ENCODE assay signal across 26 cellular contexts in the genomic region with DNA sequence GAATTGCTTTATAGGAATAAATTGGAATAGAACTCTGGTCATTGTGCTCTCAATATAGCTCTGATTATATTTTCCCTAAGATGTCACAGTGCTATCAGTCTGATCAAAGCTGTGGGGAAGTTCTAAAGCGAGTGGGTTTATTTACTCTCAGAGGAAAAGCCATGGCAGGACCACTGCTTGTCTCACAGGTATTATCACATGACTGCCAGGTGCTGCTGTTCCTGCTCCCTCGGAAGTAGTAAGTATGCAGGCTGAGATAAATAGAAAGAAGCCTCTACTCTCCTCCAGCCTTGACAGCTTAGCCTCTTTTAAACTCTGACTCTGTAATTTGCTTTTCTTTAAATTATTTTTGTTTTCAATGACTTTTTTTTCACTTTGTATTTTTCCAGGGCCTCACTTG. TPM values are rescaled to one million over a fixed set of nuclear protein-coding genes. Genes with fewer than 3 reads are reported as not detected.
"Had no signal": no experiment of that assay in that cellular context is flagged by ENCODE, and none has a peak within 500 bp of the region (broad histone marks: within the 10 kb centered on the region; RNA-seq: fewer than 3 reads in every experiment).

No MANE protein-coding gene starts in this region.

- H3K4me3 ChIP-seq: ascending aorta, coronary artery, prostate gland, vagina had no signal

- H3K27ac ChIP-seq: ascending aorta, coronary artery, prostate gland, vagina had no signal

- H3K4me1 Mint-ChIP-seq: central memory CD8-positive, alpha-beta T cell had no signal

- H3K36me3 Mint-ChIP-seq: activated naive CD4-positive, alpha-beta T cell treated with anti-CD3 and anti-CD28 coated beads, Interleukin-2, amount 10 ng/mL, durations not matched to agents 7 days and 5 days had no signal

- H3K36me3 ChIP-seq: prostate gland had no signal

- H3K9me3 ChIP-seq: ascending aorta, prostate gland, vagina had no signal

- H3K27ac Mint-ChIP-seq: activated CD4-positive, alpha-beta T cell treated with anti-CD3 and anti-CD28 coated beads, Interleukin-2, amount 10 ng/mL, durations not matched to agents 7 days and 5 days; activated CD8-positive, alpha-beta T cell treated with anti-CD3 and anti-CD28 coated beads, Interleukin-2, amount 10 ng/mL, durations not matched to agents 7 days and 5 days; activated naive CD4-positive, alpha-beta T cell treated with anti-CD3 and anti-CD28 coated beads, Interleukin-2, amount 10 ng/mL, durations not matched to agents 7 days and 5 days; stimulated activated naive CD8-positive, alpha-beta T cell treated with anti-CD3 and anti-CD28 coated beads, Interleukin-15, Interleukin-2, amounts not matched to agents 100 ng/mL and 50 ng/mL, for 24 hours had no signal

- FAIRE-seq: endometrium, keratinocyte had no signal

- ATAC-seq: activated CD4-positive, CD25-positive, alpha-beta regulatory T cell treated with anti-CD3 and anti-CD28 coated beads, Interleukin-2, amount 50 U/mL, for 24 hours; activated CD8-positive, alpha-beta T cell treated with anti-CD3 and anti-CD28 coated beads, Interleukin-2, amount 10 ng/mL, durations not matched to agents 7 days and 5 days; activated T-cell treated with anti-CD3 and anti-CD28 coated beads, Interleukin-2, amount 50 U/mL, for 4 hours; right cardiac atrium had no signal

- H3K27me3 Mint-ChIP-seq: activated CD4-positive, alpha-beta T cell treated with anti-CD3 and anti-CD28 coated beads, Interleukin-2, amount 10 ng/mL, durations not matched to agents 7 days and 5 days; activated naive CD4-positive, alpha-beta T cell treated with anti-CD3 and anti-CD28 coated beads, Interleukin-2, amount 10 ng/mL, durations not matched to agents 7 days and 5 days; central memory CD8-positive, alpha-beta T cell; naive B cell; stimulated activated naive CD8-positive, alpha-beta T cell treated with anti-CD3 and anti-CD28 coated beads, Interleukin-15, Interleukin-2, amounts not matched to agents 100 ng/mL and 50 ng/mL, for 24 hours had no signal

- H3K4me3 Mint-ChIP-seq: activated CD4-positive, alpha-beta T cell treated with anti-CD3 and anti-CD28 coated beads, Interleukin-2, amount 10 ng/mL, durations not matched to agents 7 days and 5 days; activated CD8-positive, alpha-beta T cell treated with anti-CD3 and anti-CD28 coated beads, Interleukin-2, amount 10 ng/mL, durations not matched to agents 7 days and 5 days; activated naive CD4-positive, alpha-beta T cell treated with anti-CD3 and anti-CD28 coated beads, Interleukin-2, amount 10 ng/mL, durations not matched to agents 7 days and 5 days; activated T-cell treated with anti-CD3 and anti-CD28 coated beads, Interleukin-2, amount 50 U/mL, for 4 hours; central memory CD8-positive, alpha-beta T cell; neural crest cell; stimulated activated naive CD8-positive, alpha-beta T cell treated with anti-CD3 and anti-CD28 coated beads, Interleukin-15, Interleukin-2, amounts not matched to agents 100 ng/mL and 50 ng/mL, for 24 hours had no signal

- H3K4me1 ChIP-seq: prostate gland had no signal

- H3K27me3 ChIP-seq: ascending aorta, vagina had no signal

- DNase-seq: activated CD4-positive, alpha-beta T cell treated with anti-CD3 and anti-CD28 coated beads, Interleukin-2, amount 10 ng/mL, durations not matched to agents 7 days and 5 days; activated CD8-positive, alpha-beta memory T cell treated with anti-CD3 and anti-CD28 coated beads, Interleukin-2, amount 50 U/mL, for 4 hours; activated CD8-positive, alpha-beta T cell treated with anti-CD3 and anti-CD28 coated beads, Interleukin-2, amount 10 ng/mL, durations not matched to agents 7 days and 5 days; activated effector memory CD4-positive, alpha-beta T cell treated with Interleukin-2 at 50 U/mL for 16 hours; activated naive CD4-positive, alpha-beta T cell treated with anti-CD3 and anti-CD28 coated beads, Interleukin-2, amount 10 ng/mL, durations not matched to agents 7 days and 5 days; activated T-cell treated with anti-CD3 and anti-CD28 coated beads, Interleukin-2, amount 50 U/mL, for 4 hours; erythroblast; foreskin melanocyte; head of caudate nucleus; naive B cell; right cardiac atrium; stimulated activated CD4-positive, alpha-beta T cell treated with anti-CD3 and anti-CD28 coated beads, Interleukin-2, amount 100 ng/mL, for 24 hours; T-helper 9 cell; trophoblast cell had no signal

- H3K9me3 Mint-ChIP-seq: activated CD4-positive, alpha-beta T cell treated with anti-CD3 and anti-CD28 coated beads, Interleukin-2, amount 10 ng/mL, durations not matched to agents 7 days and 5 days; activated naive CD4-positive, alpha-beta T cell treated with anti-CD3 and anti-CD28 coated beads, Interleukin-2, amount 10 ng/mL, durations not matched to agents 7 days and 5 days; activated T-cell treated with anti-CD3 and anti-CD28 coated beads, Interleukin-2, amount 50 U/mL, for 4 hours; naive B cell; neural crest cell; stimulated activated naive CD8-positive, alpha-beta T cell treated with anti-CD3 and anti-CD28 coated beads, Interleukin-15, Interleukin-2, amounts not matched to agents 100 ng/mL and 50 ng/mL, for 24 hours had no signal

RNA-seq across cellular contexts. Expression of gene UTS2B, which starts 49.1 kb away (rescaled TPM):
- total RNA-seq: activated CD8-positive, alpha-beta T cell treated with anti-CD3 and anti-CD28 coated beads, Interleukin-2, amount 10 ng/mL, durations not matched to agents 7 days and 5 days; activated T-cell treated with anti-CD3 and anti-CD28 coated beads, Interleukin-2, amount 50 U/mL, for 4 hours; skeletal muscle tissue; temporal lobe had no signal
- polyA plus RNA-seq: keratinocyte had no signal
